8 cellular contexts compared by ENCODE assay signal in the genomic region with DNA sequence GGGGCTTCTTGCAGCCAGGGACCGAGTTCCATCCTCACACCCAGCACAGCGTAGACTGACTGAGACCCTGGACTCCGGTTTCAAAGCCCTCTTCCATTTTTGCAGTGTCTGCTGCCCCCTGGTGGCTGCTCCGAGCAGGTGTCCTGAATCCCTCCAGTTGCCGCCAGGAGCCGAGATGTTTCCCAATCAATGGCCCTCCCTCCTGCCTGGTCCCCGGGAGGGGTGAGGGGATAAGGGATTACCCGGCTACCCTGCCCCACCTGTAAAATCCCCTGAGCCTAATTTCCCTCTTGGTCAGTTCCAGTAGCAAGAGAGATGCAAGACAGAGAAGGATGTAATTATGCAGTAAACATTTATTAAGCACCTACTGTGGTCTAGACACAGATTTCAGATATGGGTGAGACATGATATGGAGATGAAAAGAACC. TPM values are rescaled to one million over a fixed set of nuclear protein-coding genes. Genes with fewer than 3 reads are reported as not detected.
DNase-seq lines count a peak whose midpoint lies in the region; ATAC-seq lines count a peak whose summit lies in the region.

No MANE protein-coding gene starts in this region.

- intact Hi-C loops in left colon (cut with DNase I, micrococcal nuclease): loop anchor here in 1 of 2 donors (5.0 kb wide), 1 partner anchor 377 kb away; no protein-coding TSS in a partner anchor

- DNase-seq in SHP77 (lab: John Stamatoyannopoulos, UW): peak; percentile 39 to 52
- DNase-seq in SHP77 treated with DMSO at 0.1 percent for 48 hours (lab: John Stamatoyannopoulos, UW): no peak
- peak; percentile 75 for DNase-seq in NCI-H2196 (lab: John Stamatoyannopoulos, UW; ENCODE audit: unreplicated experiment)
- peak; percentile 62 for DNase-seq in activated CD4-positive, alpha-beta T cell treated with anti-CD3 and anti-CD28 coated beads for 1 hour
- DNase-seq in cerebellum (ENCODE audit: low spot score): peak; percentile 74
- DNase-seq in left colon: peak; percentile 32 to 67
- DNase-seq in stimulated activated CD4-positive, alpha-beta T cell treated with anti-CD3 and anti-CD28 coated beads, Interleukin-2, amount 100 ng/mL, for 48 hours: peak; percentile 65 to 73

- ATAC-seq in left colon (peak; percentile 53), GM18861 (IDR thresholded peaks at IDR 0.05; ENCODE audit: unreplicated experiment) (no peak)

RNA-seq across cellular contexts. Expression of a gene that starts 55.0 kb away (rescaled TPM):
- 4.4 TPM for total RNA-seq in cerebellum
- total RNA-seq in left colon: 10 to 100 TPM; 27.9 to 39.1 TPM
